12 cellular contexts compared by ENCODE assay signal in the genomic region with DNA sequence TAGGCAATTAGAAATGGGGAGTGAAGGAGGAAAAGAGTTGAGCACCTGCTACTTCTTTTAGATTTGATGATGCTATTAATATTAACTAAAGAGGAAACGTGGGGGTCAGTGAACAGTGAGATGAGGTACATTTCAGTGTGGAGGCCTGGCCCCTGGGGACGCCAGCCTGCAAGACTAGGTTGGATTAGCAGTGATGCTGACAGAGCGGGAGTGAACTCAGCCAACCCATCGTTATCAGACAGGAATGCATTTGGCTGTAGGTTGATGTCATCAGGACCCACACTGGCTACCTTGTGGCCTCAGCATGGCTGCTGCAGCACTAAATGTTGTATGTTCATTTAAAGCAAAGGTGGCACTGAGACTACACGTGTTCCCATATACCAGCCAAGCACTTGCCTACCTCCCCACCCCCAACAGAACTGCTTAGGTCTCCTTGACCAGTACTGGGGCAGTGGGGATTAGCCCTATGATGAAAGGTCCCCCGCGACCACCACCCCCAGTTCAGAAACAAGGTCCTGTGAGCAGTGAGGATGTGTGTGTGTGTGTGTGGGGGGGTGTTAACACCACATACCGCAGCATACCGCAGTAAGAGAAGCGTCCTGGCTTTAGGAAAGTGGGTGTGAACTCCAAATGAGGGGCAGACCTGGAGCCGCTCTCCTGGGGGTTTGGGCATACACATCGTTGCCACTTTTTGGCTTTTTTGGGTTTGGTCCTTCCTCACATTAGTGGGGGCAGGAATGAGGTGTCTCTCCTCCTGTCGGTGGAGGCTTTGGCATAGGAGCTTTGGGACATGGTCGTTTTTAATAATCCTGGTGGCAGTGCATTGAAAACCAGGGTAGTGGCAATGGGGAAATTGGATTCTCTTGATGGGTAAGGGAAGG. TPM values are rescaled to one million over a fixed set of nuclear protein-coding genes. Genes with fewer than 3 reads are reported as not detected.
DNase-seq lines count a peak whose midpoint lies in the region; ATAC-seq and TF ChIP-seq lines count a peak whose summit lies in the region.
"Had no signal": no experiment of that assay in that cellular context is flagged by ENCODE, and none has a peak within 500 bp of the region (broad histone marks: within the 10 kb centered on the region; RNA-seq: fewer than 3 reads in every experiment).

No MANE protein-coding gene starts in this region.

- TF ChIP-seq CTCF in type B pancreatic cell (conservative IDR thresholded peaks at IDR 0.05), result no peak

- peaks cover 5% of the 10 kb centered on the region for H3K36me3 Mint-ChIP-seq in type B pancreatic cell

- H3K4me1 ChIP-seq in BLaER1 treated with 17β-estradiol and CSF1 and Interleukin-3, amounts not matched to agents 10 nM and 100 nM, result peaks cover 71 to 97% (median 87%) of the 10 kb centered on the region in 10 experiments
- H3K4me1 ChIP-seq in effector memory CD4-positive, alpha-beta T cell (ENCODE audit: control insufficient read depth, insufficient read depth, low read length, poor library complexity, severe bottlenecking), result peaks cover 9% of the 10 kb centered on the region

- H3K27ac Mint-ChIP-seq in type B pancreatic cell, result no peak overlapping the region

- ATAC-seq in GM19043 (IDR thresholded peaks at IDR 0.05; ENCODE audit: low read depth, unreplicated experiment) (peak; percentile 52), GM21381 (IDR thresholded peaks at IDR 0.05; ENCODE audit: unreplicated experiment) (no peak)
- ATAC-seq: gastroesophageal sphincter, right cardiac atrium had no signal

- no peaks in the 10 kb centered on the region for H3K9me3 Mint-ChIP-seq in type B pancreatic cell

- H3K9me3 ChIP-seq in BLaER1 treated with 17β-estradiol and CSF1 and Interleukin-3, amounts not matched to agents 10 nM and 100 nM (replicated peaks in 1 of 11), result 0 out of 22 replicates have a peak, but pooled peaks cover 0 to 3% (median 0%) of the 10 kb centered on the region in 11 experiments
- no peaks in the 10 kb centered on the region for H3K9me3 ChIP-seq in effector memory CD4-positive, alpha-beta T cell (ENCODE audit: control insufficient read depth, low read length)
- H3K9me3 ChIP-seq: gastroesophageal sphincter, vagina had no signal

- peak overlapping the region; percentile 63 to 97 (median 91) for H3K4me2 ChIP-seq in BLaER1 treated with 17β-estradiol and CSF1 and Interleukin-3, amounts not matched to agents 10 nM and 100 nM

- peaks cover 19 to 95% (median 65%) of the 10 kb centered on the region in 11 experiments for H3K36me3 ChIP-seq in BLaER1 treated with 17β-estradiol and CSF1 and Interleukin-3, amounts not matched to agents 10 nM and 100 nM
- no peaks in the 10 kb centered on the region for H3K36me3 ChIP-seq in effector memory CD4-positive, alpha-beta T cell (ENCODE audit: control insufficient read depth, insufficient read depth, low read length)
- H3K36me3 ChIP-seq: gastroesophageal sphincter, vagina had no signal

- peak overlapping the region in 6 of 11 experiments; percentile 17 to 54 (median 32); a peak in 8 of 22 replicates for H3K27ac ChIP-seq in BLaER1 treated with 17β-estradiol and CSF1 and Interleukin-3, amounts not matched to agents 10 nM and 100 nM
- H3K27ac ChIP-seq in effector memory CD4-positive, alpha-beta T cell (ENCODE audit: insufficient read depth, low read length, poor library complexity, severe bottlenecking), result no peak overlapping the region
- H3K27ac ChIP-seq: gastroesophageal sphincter, vagina had no signal

- peak overlapping the region in 2 of 10 experiments; percentile 20 to 23; a peak in 2 of 20 replicates for H3K4me3 ChIP-seq in BLaER1 treated with 17β-estradiol and CSF1 and Interleukin-3, amounts not matched to agents 10 nM and 100 nM
- no peak overlapping the region for H3K4me3 ChIP-seq in effector memory CD4-positive, alpha-beta T cell (ENCODE audit: insufficient read depth, low read depth, low read length, poor library complexity, severe bottlenecking)
- H3K4me3 ChIP-seq: gastroesophageal sphincter, vagina had no signal

- H3K9ac ChIP-seq in BLaER1 treated with 17β-estradiol and CSF1 and Interleukin-3, amounts not matched to agents 10 nM and 100 nM, result peak overlapping the region in 4 of 11 experiments; percentile 7 to 63 (median 48); a peak in 6 of 22 replicates

- H3K4me3 Mint-ChIP-seq in type B pancreatic cell, result no peak overlapping the region

- no peaks in the 10 kb centered on the region for H3K27me3 Mint-ChIP-seq in type B pancreatic cell

- H4K20me1 ChIP-seq in BLaER1 treated with 17β-estradiol and CSF1 and Interleukin-3, amounts not matched to agents 10 nM and 100 nM, result peaks cover 55 to 100% (median 100%) of the 10 kb centered on the region in 11 experiments; a peak in 21 of 22 replicates

- peak; percentile 20 for DNase-seq in NCI-H226
- DNase-seq in germinal center (ENCODE audit: low spot score), result peak; percentile 81
- no peak for DNase-seq in type B pancreatic cell (ENCODE audit: extremely low spot score, unreplicated experiment)
- DNase-seq in effector memory CD4-positive, alpha-beta T cell, result no peak
- no peak for DNase-seq in NCI-H69 (lab: John Stamatoyannopoulos, UW)
- DNase-seq: NCI-H1105, right cardiac atrium had no signal

- peaks cover 38% of the 10 kb centered on the region for H3K4me1 Mint-ChIP-seq in type B pancreatic cell (ENCODE audit: unreplicated experiment)

- H3K27me3 ChIP-seq in BLaER1 treated with 17β-estradiol and CSF1 and Interleukin-3, amounts not matched to agents 10 nM and 100 nM, result no peaks in the 10 kb centered on the region
- no peaks in the 10 kb centered on the region for H3K27me3 ChIP-seq in effector memory CD4-positive, alpha-beta T cell (replicated peaks; ENCODE audit: control insufficient read depth, insufficient read depth, low read length, poor library complexity, severe bottlenecking)
- H3K27me3 ChIP-seq: gastroesophageal sphincter, vagina had no signal

RNA-seq across cellular contexts. Expression of a gene that starts 26.1 kb away (rescaled TPM):
- total RNA-seq in type B pancreatic cell (ENCODE audit: low replicate concordance), result 32.2 and 72.5 TPM in 2 replicates

Comparison
In these comparisons a context has a peak if more than half of its experiments do, and no peak if none do; other contexts are left out.
1. DNase-seq: peak in NCI-H226 (single experiment) and germinal center (single experiment); none in type B pancreatic cell (single experiment), effector memory CD4-positive, alpha-beta T cell (0 of 3) and NCI-H69 (single experiment).